In genomic region chr3:40086890-40087884, GRCh38 we compare ENCODE assay signal across 1 cellular context.
TF ChIP-seq lines count a peak whose summit lies in the region.

No MANE protein-coding gene starts in this region.

TF ChIP-seq in HepG2, 621 proteins besides CTCF, POLR2A, EP300 and RAD21 (continued from another document and continues in another):
- TF ChIP-seq ZKSCAN5 (CRISPR knock-in tag; IDR thresholded peaks at IDR 0.05) (no peak), POLR2G (IDR thresholded peaks at IDR 0.05; ENCODE audit: low read depth, low read length) (no peak), ZKSCAN8 (CRISPR knock-in tag; IDR thresholded peaks at IDR 0.05; ENCODE audit: borderline replicate concordance) (peak; percentile 43; the same call in 1 of the 2 replicates), MAZ (IDR thresholded peaks at IDR 0.05; ENCODE audit: borderline replicate concordance, low read depth, low read length) (no peak), MAZ (CRISPR knock-in tag; IDR thresholded peaks at IDR 0.05; ENCODE audit: low read depth) (no peak), RCOR2 (CRISPR knock-in tag; IDR thresholded peaks at IDR 0.05) (peak; percentile 74; the same call in 1 of the 2 replicates), JUN (CRISPR knock-in tag; IDR thresholded peaks at IDR 0.05) (no peak), IKZF5 (CRISPR knock-in tag; IDR thresholded peaks at IDR 0.05) (no peak), MLX (CRISPR knock-in tag; IDR thresholded peaks at IDR 0.05) (no peak), NFIB (CRISPR knock-in tag; IDR thresholded peaks at IDR 0.05; ENCODE audit: borderline replicate concordance) (no peak), SUZ12 (IDR thresholded peaks at IDR 0.05; ENCODE audit: low read depth, low read length) (no peak), ZNF770 (CRISPR knock-in tag; IDR thresholded peaks at IDR 0.05) (no peak), KDM2A (CRISPR knock-in tag; IDR thresholded peaks at IDR 0.05; ENCODE audit: borderline replicate concordance, low read depth) (no peak), AKNA (CRISPR knock-in tag; IDR thresholded peaks at IDR 0.05; ENCODE audit: borderline replicate concordance) (no peak), TEAD2 (CRISPR knock-in tag; IDR thresholded peaks at IDR 0.05) (no peak), POLR2AphosphoS5 (IDR thresholded peaks at IDR 0.05; ENCODE audit: low read depth, low read length) (no peak), RFX5 (IDR thresholded peaks at IDR 0.05; ENCODE audit: low read depth, low read length) (no peak), DZIP1 (CRISPR knock-in tag; IDR thresholded peaks at IDR 0.05) (no peak), ZNF740 (CRISPR knock-in tag; IDR thresholded peaks at IDR 0.05) (no peak), THAP7 (CRISPR knock-in tag; IDR thresholded peaks at IDR 0.05) (no peak), RBFOX2 (IDR thresholded peaks at IDR 0.05; ENCODE audit: low read depth, low read length) (no peak), BRF2 (CRISPR knock-in tag; IDR thresholded peaks at IDR 0.05) (no peak), ZNF367 (CRISPR knock-in tag; IDR thresholded peaks at IDR 0.05; ENCODE audit: borderline replicate concordance) (no peak), ATF7 (IDR thresholded peaks at IDR 0.05) (no peak), ATF7 (CRISPR knock-in tag; IDR thresholded peaks at IDR 0.05) (no peak), EHMT2 (IDR thresholded peaks at IDR 0.05; ENCODE audit: borderline replicate concordance, low read depth, low read length) (no peak), SMC3 (IDR thresholded peaks at IDR 0.05; ENCODE audit: low read length) (no peak), ZNF432 (CRISPR knock-in tag; IDR thresholded peaks at IDR 0.05; ENCODE audit: borderline replicate concordance) (no peak), RBM22 (optimal IDR thresholded peaks at IDR 0.05; ENCODE audit: low read length) (no peak), ZNF790 (CRISPR knock-in tag; IDR thresholded peaks at IDR 0.05; ENCODE audit: borderline replicate concordance) (no peak), ZFP1 (CRISPR knock-in tag; IDR thresholded peaks at IDR 0.05) (0 out of 2 replicates have a peak, but pooled peaks have one; percentile 35), CENPBD1 (CRISPR knock-in tag; IDR thresholded peaks at IDR 0.05; ENCODE audit: borderline replicate concordance, low read depth) (no peak), ZNF577 (CRISPR knock-in tag; IDR thresholded peaks at IDR 0.05; ENCODE audit: borderline replicate concordance, low read depth) (no peak), GATAD2A (CRISPR knock-in tag; IDR thresholded peaks at IDR 0.05) (peak; percentile 79), KMT2B (CRISPR knock-in tag; IDR thresholded peaks at IDR 0.05) (no peak), ZNF543 (CRISPR knock-in tag; IDR thresholded peaks at IDR 0.05) (no peak), POGK (CRISPR knock-in tag; conservative IDR thresholded peaks at IDR 0.05) (no peak), PRDM15 (CRISPR knock-in tag; IDR thresholded peaks at IDR 0.05) (no peak), LCORL (IDR thresholded peaks at IDR 0.05) (no peak), LCORL (CRISPR knock-in tag; IDR thresholded peaks at IDR 0.05) (no peak)
